In the genomic region with DNA sequence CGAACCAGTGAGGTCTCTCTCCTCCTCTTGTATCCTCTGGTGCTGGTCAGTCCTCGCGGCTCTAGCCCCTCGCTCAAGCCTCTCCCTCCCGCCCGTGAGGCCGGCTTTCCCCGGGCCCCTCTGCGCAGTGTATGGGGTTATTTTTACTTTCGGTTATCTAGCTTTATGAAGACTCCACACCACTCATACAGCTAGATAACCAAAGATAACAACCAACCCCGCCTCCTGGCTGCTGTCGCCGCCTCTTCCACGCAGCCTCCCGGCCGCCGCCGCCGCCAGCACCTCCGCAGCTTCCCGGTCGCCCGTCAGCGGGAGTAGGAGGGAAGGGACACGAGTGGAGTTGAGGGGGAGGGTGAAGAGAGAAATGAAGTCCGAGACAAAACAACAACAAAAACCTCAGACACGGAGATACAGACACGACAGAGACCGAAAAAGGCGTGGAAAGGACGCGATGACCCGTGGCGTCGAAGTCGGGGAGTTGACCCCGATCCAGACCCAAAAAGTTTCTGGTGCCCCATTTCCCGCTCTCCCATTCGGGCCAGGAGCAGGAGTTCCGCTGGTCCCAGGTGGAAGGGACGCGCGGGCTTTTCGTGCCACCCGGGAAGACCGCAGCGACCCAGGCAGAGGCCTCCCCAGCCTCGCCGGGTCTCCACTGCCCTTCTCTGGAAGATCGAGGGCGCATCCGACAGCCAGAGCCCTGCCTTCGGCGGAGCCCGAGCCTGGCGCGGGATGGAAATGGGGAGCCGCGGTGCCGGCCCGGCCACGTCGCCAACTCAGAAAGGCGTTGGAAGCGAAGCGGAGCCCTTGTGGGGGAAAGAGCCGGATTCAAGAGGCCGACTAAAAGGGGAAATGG, we compare ENCODE assay signal across 9 cellular contexts. TPM values are rescaled to one million over a fixed set of nuclear protein-coding genes. Genes with fewer than 3 reads are reported as not detected.
DNase-seq lines count a peak whose midpoint lies in the region; ATAC-seq, FAIRE-seq and TF ChIP-seq lines count a peak whose summit lies in the region.
"Had no signal": no experiment of that assay in that cellular context is flagged by ENCODE, and none has a peak within 500 bp of the region (broad histone marks: within the 10 kb centered on the region; RNA-seq: fewer than 3 reads in every experiment).

No MANE protein-coding gene starts in this region.

- POLR2A ChIA-PET in PC-3 (lab: Charles Lee; ENCODE audit: unreplicated experiment), result no interaction called here

- BruUV-seq in PC-3 (replicated peaks; lab: Mats Ljungman, UMichigan), result no TSS peak

- H3K79me1 ChIP-seq in mesenchymal stem cell (replicated peaks; ENCODE audit: low read length, poor library complexity, severe bottlenecking), result no peaks in the 10 kb centered on the region

- H3K27me3 ChIP-seq in mesenchymal stem cell (ENCODE audit: control insufficient read depth in 1 of 2, insufficient read depth in 1 of 2, low read length in 2 of 2) (peaks cover 98 to 100% of the 10 kb centered on the region in 2 experiments), upper lobe of right lung (peaks cover 87% of the 10 kb centered on the region), PC-3 (ENCODE audit: low read length) (peaks cover 43% of the 10 kb centered on the region)

- intact Hi-C loops in upper lobe of right lung (cut with DNase I), result no loop called here
- intact Hi-C loops in PC-3 (cut with micrococcal nuclease), result no loop called here

- H4K8ac ChIP-seq in mesenchymal stem cell (ENCODE audit: low read length), result no peak overlapping the region

- H3K79me2 ChIP-seq in PC-3 (ENCODE audit: low read length), result no peaks in the 10 kb centered on the region

- H3K23ac ChIP-seq in mesenchymal stem cell (ENCODE audit: low read length in 2 of 2), result peak overlapping the region in 1 of 2 experiments; percentile 38

- 3% methylated on average over 43 of the region's 68 CpGs for WGBS in mesenchymal stem cell

- no peak overlapping the region for H2BK12ac ChIP-seq in mesenchymal stem cell (ENCODE audit: low read length in 2 of 2)

- H2BK120ac ChIP-seq in mesenchymal stem cell (ENCODE audit: low read depth, low read length), result no peak overlapping the region

- no peaks in the 10 kb centered on the region for H3K9me2 ChIP-seq in PC-3 (replicated peaks; ENCODE audit: low read length)

- H3K14ac ChIP-seq in mesenchymal stem cell (ENCODE audit: low read length in 2 of 2), result no peak overlapping the region

- DNase-seq in ELR (ENCODE audit: low read depth), result peak; percentile 8
- DNase-seq in activated gamma-delta T cell treated with Interleukin-2 at 50 U/mL for 16 hours, result peak; percentile 22
- no peak for DNase-seq in mesenchymal stem cell
- no peak for DNase-seq in upper lobe of right lung
- DNase-seq in PC-3, result no peak
- DNase-seq in H54 (ENCODE audit: insufficient read length, low spot score), result no peak
- no peak for DNase-seq in NCI-H2107 treated with DMSO at 0.1 percent for 48 hours (lab: John Stamatoyannopoulos, UW; ENCODE audit: unreplicated experiment)

- H3K4me1 ChIP-seq in mesenchymal stem cell (ENCODE audit: control insufficient read depth, insufficient read depth, low read depth, low read length) (peaks cover 17% of the 10 kb centered on the region), upper lobe of right lung (peaks cover 24% of the 10 kb centered on the region), PC-3 (ENCODE audit: insufficient read depth, low read length) (peaks cover 10% of the 10 kb centered on the region; the same call in 1 of the 2 replicates)

- H3K4me3 ChIP-seq in mesenchymal stem cell (ENCODE audit: insufficient read depth in 1 of 2, low read depth in 1 of 2, low read length in 2 of 2), result no peak overlapping the region
- peak overlapping the region; percentile 34 for H3K4me3 ChIP-seq in upper lobe of right lung
- H3K4me3 ChIP-seq in PC-3 (ENCODE audit: low read length), result no peak overlapping the region

- H3K36me3 ChIP-seq in KOPT-K1 (ENCODE audit: insufficient read depth, low read length) (no peaks in the 10 kb centered on the region), mesenchymal stem cell (ENCODE audit: control insufficient read depth in 1 of 2, insufficient read depth in 2 of 2, low read depth in 1 of 2, low read length in 2 of 2) (no peaks in the 10 kb centered on the region), upper lobe of right lung (no peaks in the 10 kb centered on the region), PC-3 (ENCODE audit: low read depth, low read length) (no peaks in the 10 kb centered on the region)

- no peak overlapping the region for H2BK15ac ChIP-seq in mesenchymal stem cell (ENCODE audit: low read depth, poor library complexity, severe bottlenecking)

- FAIRE-seq in H54 (lab: Jason Lieb, UNC), result no peak
- FAIRE-seq: endometrium had no signal

- H3K9me3 ChIP-seq in KOPT-K1 (ENCODE audit: insufficient read depth, low read length, poor library complexity, severe bottlenecking) (no peaks in the 10 kb centered on the region), mesenchymal stem cell (ENCODE audit: control insufficient read depth, low read length) (no peaks in the 10 kb centered on the region), upper lobe of right lung (no peaks in the 10 kb centered on the region), PC-3 (ENCODE audit: low read length) (no peaks in the 10 kb centered on the region)

- no peak overlapping the region for H2AK5ac ChIP-seq in mesenchymal stem cell (ENCODE audit: low read length, severe bottlenecking)

- no peak overlapping the region for H3K18ac ChIP-seq in mesenchymal stem cell (ENCODE audit: low read depth in 1 of 2, low read length in 2 of 2)

- no peak overlapping the region for H2BK5ac ChIP-seq in mesenchymal stem cell (ENCODE audit: low read depth, low read length, poor library complexity, severe bottlenecking)

- H2AFZ ChIP-seq in mesenchymal stem cell (ENCODE audit: low read depth, low read length) (no peak overlapping the region), PC-3 (ENCODE audit: low read length) (no peak overlapping the region)

- no peaks in the 10 kb centered on the region for H4K20me1 ChIP-seq in PC-3 (ENCODE audit: low read length)

- H3K4me2 ChIP-seq in mesenchymal stem cell (ENCODE audit: low read length, poor library complexity, severe bottlenecking) (peak overlapping the region; percentile 33), PC-3 (ENCODE audit: low read length) (no peak overlapping the region)

- no peak for TF ChIP-seq CTCF in upper lobe of right lung (IDR thresholded peaks at IDR 0.05)
- no peak for TF ChIP-seq CTCF in PC-3 (conservative IDR thresholded peaks at IDR 0.05; ENCODE audit: low read depth, low read length)

- CTCF ChIA-PET in PC-3 (lab: Charles Lee), result interaction anchor here (1.2 kb wide), 1 partner anchor 35 kb away, joined by 3 read pairs; no protein-coding TSS in a partner anchor

- H3F3A ChIP-seq in PC-3 (ENCODE audit: low read length, unreplicated experiment), result no peaks in the 10 kb centered on the region

- no peak for ATAC-seq in upper lobe of right lung
- ATAC-seq in PC-3, result no peak

- TF ChIP-seq POLR2A in H54 (IDR thresholded peaks at IDR 0.05; ENCODE audit: low read depth, low read length), result no peak

- H3K9ac ChIP-seq in mesenchymal stem cell (ENCODE audit: low read length) (no peak overlapping the region), PC-3 (ENCODE audit: low read length) (no peak overlapping the region)

- no peak overlapping the region for H4K91ac ChIP-seq in mesenchymal stem cell (ENCODE audit: low read length)

- H3K4ac ChIP-seq in mesenchymal stem cell (ENCODE audit: low read depth in 1 of 2, low read length in 2 of 2), result no peak overlapping the region

- H3K27ac ChIP-seq in KOPT-K1 (ENCODE audit: low read depth, low read length, poor library complexity, severe bottlenecking), result peak overlapping the region; percentile 32
- H3K27ac ChIP-seq in mesenchymal stem cell (ENCODE audit: low read length, poor library complexity, severe bottlenecking), result no peak overlapping the region
- H3K27ac ChIP-seq in upper lobe of right lung, result no peak overlapping the region
- H3K27ac ChIP-seq in PC-3 (ENCODE audit: low read length), result no peak overlapping the region

RNA-seq across cellular contexts. Expression of gene RHBG, which starts 51.4 kb away (rescaled TPM):
- 0.06 TPM for polyA plus RNA-seq in mesenchymal stem cell (2013, experiment 1 of 2)
- polyA plus RNA-seq in mesenchymal stem cell (2013, experiment 2 of 2), result 0.10 TPM
- total RNA-seq in upper lobe of right lung (not detected), PC-3 (2014; rRNA removed) (0.26 TPM in 1 of 2 replicates, not detected in the other)

Comparison
In these comparisons a context has a peak if more than half of its experiments do, and no peak if none do; other contexts are left out.
1. DNase-seq: peak in ELR (single experiment) and activated gamma-delta T cell treated with Interleukin-2 at 50 U/mL for 16 hours (single experiment); none in mesenchymal stem cell (single experiment), upper lobe of right lung (single experiment), PC-3 (single experiment), H54 (single experiment) and NCI-H2107 treated with DMSO at 0.1 percent for 48 hours (single experiment).